In the genomic region with DNA sequence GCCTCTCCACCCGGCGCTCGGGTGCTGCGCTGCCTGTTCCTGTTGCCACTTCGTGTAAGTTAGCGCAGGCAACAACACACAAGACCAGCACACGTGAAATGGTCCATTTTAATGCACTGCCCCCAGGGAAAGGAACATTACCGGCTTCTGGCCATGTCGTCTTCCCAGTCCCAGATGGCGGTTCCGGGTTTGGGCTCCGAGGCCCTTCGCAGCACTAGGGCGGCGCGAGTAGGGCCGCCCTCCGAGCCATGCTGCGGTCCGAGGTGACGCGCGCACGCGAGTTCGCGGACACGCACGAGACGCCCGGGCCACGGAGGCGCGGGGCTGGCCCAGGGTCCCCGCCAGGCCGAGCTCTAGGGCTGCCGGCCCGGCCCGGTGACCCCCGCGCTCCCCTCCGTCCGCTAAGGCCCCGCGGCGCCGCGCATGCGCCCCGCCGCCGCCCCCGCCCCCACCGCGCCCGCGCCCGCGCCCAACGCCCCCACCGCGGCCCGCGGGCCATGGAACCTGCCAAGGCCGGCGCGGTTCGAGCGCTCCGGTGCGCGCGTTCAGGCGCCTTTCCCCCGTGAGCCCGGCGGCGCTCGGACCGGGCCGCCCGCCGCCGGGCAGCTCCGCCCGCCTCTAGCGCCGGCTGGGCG, we compare ENCODE assay signal across 2 cellular contexts.
TF ChIP-seq lines count a peak whose summit lies in the region.

No MANE protein-coding gene starts in this region.

TF ChIP-seq in Ishikawa, 13 proteins besides CTCF, POLR2A, EP300 and RAD21 (continued from another document):
- TF ChIP-seq, protein P1, sequence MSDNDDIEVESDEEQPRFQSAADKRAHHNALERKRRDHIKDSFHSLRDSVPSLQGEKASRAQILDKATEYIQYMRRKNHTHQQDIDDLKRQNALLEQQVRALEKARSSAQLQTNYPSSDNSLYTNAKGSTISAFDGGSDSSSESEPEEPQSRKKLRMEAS (IDR thresholded peaks at IDR 0.05): peak; percentile 78

TF ChIP-seq in GM12878, 131 proteins besides CTCF, POLR2A, EP300 and RAD21 (continued from another document):
- TF ChIP-seq, protein P2, sequence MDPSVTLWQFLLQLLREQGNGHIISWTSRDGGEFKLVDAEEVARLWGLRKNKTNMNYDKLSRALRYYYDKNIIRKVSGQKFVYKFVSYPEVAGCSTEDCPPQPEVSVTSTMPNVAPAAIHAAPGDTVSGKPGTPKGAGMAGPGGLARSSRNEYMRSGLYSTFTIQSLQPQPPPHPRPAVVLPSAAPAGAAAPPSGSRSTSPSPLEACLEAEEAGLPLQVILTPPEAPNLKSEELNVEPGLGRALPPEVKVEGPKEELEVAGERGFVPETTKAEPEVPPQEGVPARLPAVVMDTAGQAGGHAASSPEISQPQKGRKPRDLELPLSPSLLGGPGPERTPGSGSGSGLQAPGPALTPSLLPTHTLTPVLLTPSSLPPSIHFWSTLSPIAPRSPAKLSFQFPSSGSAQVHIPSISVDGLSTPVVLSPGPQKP (IDR thresholded peaks at IDR 0.05; ENCODE audit: low read depth, low read length): peak; percentile 46
- TF ChIP-seq YY1 (IDR thresholded peaks at IDR 0.05; ENCODE audit: low read depth, low read length): peak; percentile 44; the same call in 1 of the 2 replicates
- peak; percentile 57 for TF ChIP-seq MYC (IDR thresholded peaks at IDR 0.05; ENCODE audit: insufficient read depth, insufficient read length, insufficient replicate concordance, low read length, severe bottlenecking)
- TF ChIP-seq NR2F1 (conservative IDR thresholded peaks at IDR 0.05): peak; percentile 90
- peak; percentile 63; the same call in 1 of the 2 replicates for TF ChIP-seq MXI1 (IDR thresholded peaks at IDR 0.05; ENCODE audit: low read depth, low read length)
- TF ChIP-seq CBFB (IDR thresholded peaks at IDR 0.05; ENCODE audit: low read depth): peak; percentile 16; the same call in 1 of the 2 replicates
- TF ChIP-seq, protein P3, sequence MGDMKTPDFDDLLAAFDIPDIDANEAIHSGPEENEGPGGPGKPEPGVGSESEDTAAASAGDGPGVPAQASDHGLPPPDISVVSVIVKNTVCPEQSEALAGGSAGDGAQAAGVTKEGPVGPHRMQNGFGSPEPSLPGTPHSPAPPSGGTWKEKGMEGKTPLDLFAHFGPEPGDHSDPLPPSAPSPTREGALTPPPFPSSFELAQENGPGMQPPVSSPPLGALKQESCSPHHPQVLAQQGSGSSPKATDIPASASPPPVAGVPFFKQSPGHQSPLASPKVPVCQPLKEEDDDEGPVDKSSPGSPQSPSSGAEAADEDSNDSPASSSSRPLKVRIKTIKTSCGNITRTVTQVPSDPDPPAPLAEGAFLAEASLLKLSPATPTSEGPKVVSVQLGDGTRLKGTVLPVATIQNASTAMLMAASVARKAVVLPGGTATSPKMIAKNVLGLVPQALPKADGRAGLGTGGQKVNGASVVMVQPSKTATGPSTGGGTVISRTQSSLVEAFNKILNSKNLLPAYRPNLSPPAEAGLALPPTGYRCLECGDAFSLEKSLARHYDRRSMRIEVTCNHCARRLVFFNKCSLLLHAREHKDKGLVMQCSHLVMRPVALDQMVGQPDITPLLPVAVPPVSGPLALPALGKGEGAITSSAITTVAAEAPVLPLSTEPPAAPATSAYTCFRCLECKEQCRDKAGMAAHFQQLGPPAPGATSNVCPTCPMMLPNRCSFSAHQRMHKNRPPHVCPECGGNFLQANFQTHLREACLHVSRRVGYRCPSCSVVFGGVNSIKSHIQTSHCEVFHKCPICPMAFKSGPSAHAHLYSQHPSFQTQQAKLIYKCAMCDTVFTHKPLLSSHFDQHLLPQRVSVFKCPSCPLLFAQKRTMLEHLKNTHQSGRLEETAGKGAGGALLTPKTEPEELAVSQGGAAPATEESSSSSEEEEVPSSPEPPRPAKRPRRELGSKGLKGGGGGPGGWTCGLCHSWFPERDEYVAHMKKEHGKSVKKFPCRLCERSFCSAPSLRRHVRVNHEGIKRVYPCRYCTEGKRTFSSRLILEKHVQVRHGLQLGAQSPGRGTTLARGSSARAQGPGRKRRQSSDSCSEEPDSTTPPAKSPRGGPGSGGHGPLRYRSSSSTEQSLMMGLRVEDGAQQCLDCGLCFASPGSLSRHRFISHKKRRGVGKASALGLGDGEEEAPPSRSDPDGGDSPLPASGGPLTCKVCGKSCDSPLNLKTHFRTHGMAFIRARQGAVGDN (IDR thresholded peaks at IDR 0.05): peak; percentile 50; the same call in 1 of the 2 replicates
- TF ChIP-seq CREM (IDR thresholded peaks at IDR 0.05; ENCODE audit: low read depth): peak; percentile 7; the same call in 1 of the 2 replicates
- TF ChIP-seq SMAD5 (IDR thresholded peaks at IDR 0.05; ENCODE audit: low read depth): 0 out of 2 replicates have a peak, but pooled peaks have one; percentile 45
- TF ChIP-seq, protein P4, sequence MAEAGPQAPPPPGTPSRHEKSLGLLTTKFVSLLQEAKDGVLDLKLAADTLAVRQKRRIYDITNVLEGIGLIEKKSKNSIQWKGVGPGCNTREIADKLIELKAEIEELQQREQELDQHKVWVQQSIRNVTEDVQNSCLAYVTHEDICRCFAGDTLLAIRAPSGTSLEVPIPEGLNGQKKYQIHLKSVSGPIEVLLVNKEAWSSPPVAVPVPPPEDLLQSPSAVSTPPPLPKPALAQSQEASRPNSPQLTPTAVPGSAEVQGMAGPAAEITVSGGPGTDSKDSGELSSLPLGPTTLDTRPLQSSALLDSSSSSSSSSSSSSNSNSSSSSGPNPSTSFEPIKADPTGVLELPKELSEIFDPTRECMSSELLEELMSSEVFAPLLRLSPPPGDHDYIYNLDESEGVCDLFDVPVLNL (IDR thresholded peaks at IDR 0.05; ENCODE audit: low read depth, low read length): no peak
- TF ChIP-seq STAT1 (conservative IDR thresholded peaks at IDR 0.05): 0 out of 2 replicates have a peak, but pooled peaks have one; percentile 37
- peak; percentile 74; the same call in 1 of the 2 replicates for TF ChIP-seq RB1 (IDR thresholded peaks at IDR 0.05; ENCODE audit: borderline replicate concordance)
- TF ChIP-seq NFIC (IDR thresholded peaks at IDR 0.05; ENCODE audit: low read depth, low read length): no peak
- TF ChIP-seq, protein P5, sequence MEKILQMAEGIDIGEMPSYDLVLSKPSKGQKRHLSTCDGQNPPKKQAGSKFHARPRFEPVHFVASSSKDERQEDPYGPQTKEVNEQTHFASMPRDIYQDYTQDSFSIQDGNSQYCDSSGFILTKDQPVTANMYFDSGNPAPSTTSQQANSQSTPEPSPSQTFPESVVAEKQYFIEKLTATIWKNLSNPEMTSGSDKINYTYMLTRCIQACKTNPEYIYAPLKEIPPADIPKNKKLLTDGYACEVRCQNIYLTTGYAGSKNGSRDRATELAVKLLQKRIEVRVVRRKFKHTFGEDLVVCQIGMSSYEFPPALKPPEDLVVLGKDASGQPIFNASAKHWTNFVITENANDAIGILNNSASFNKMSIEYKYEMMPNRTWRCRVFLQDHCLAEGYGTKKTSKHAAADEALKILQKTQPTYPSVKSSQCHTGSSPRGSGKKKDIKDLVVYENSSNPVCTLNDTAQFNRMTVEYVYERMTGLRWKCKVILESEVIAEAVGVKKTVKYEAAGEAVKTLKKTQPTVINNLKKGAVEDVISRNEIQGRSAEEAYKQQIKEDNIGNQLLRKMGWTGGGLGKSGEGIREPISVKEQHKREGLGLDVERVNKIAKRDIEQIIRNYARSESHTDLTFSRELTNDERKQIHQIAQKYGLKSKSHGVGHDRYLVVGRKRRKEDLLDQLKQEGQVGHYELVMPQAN (conservative IDR thresholded peaks at IDR 0.05): peak; percentile 84
- TF ChIP-seq, protein P6, sequence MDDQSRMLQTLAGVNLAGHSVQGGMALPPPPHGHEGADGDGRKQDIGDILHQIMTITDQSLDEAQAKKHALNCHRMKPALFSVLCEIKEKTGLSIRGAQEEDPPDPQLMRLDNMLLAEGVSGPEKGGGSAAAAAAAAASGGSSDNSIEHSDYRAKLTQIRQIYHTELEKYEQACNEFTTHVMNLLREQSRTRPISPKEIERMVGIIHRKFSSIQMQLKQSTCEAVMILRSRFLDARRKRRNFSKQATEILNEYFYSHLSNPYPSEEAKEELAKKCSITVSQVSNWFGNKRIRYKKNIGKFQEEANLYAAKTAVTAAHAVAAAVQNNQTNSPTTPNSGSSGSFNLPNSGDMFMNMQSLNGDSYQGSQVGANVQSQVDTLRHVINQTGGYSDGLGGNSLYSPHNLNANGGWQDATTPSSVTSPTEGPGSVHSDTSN (IDR thresholded peaks at IDR 0.05; ENCODE audit: insufficient replicate concordance, low read depth, low read length): no peak
- TF ChIP-seq BHLHE40 (IDR thresholded peaks at IDR 0.05; ENCODE audit: borderline replicate concordance in 1 of 2, low read depth in 2 of 2, low read length in 1 of 2): peak; percentile 82 to 97; a peak in 3 of 4 replicates
- TF ChIP-seq SMARCA5 (IDR thresholded peaks at IDR 0.05): 0 out of 2 replicates have a peak, but pooled peaks have one; percentile 43
- TF ChIP-seq NBN (IDR thresholded peaks at IDR 0.05): 0 out of 2 replicates have a peak, but pooled peaks have one; percentile 31
- TF ChIP-seq POLR2AphosphoS2 (IDR thresholded peaks at IDR 0.05; ENCODE audit: low read depth, low read length): 0 out of 2 replicates have a peak, but pooled peaks have one; percentile 55
- peak; percentile 43; the same call in 1 of the 2 replicates for TF ChIP-seq TAF1 (IDR thresholded peaks at IDR 0.05; ENCODE audit: borderline replicate concordance, low read depth, low read length)
- peak; percentile 97 for TF ChIP-seq BACH1 (IDR thresholded peaks at IDR 0.05; ENCODE audit: borderline replicate concordance)
- TF ChIP-seq DPF2 (IDR thresholded peaks at IDR 0.05): peak; percentile 79; the same call in 1 of the 2 replicates
- TF ChIP-seq POLR2AphosphoS5 (IDR thresholded peaks at IDR 0.05; ENCODE audit: low read length): peak; percentile 62; the same call in 1 of the 2 replicates
- TF ChIP-seq TCF3 (IDR thresholded peaks at IDR 0.05; ENCODE audit: borderline replicate concordance, insufficient read depth, low read depth, low read length): no peak
- TF ChIP-seq, protein P7, sequence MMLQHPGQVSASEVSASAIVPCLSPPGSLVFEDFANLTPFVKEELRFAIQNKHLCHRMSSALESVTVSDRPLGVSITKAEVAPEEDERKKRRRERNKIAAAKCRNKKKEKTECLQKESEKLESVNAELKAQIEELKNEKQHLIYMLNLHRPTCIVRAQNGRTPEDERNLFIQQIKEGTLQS (IDR thresholded peaks at IDR 0.05; ENCODE audit: borderline replicate concordance, extremely low read depth, low read depth, low read length): no peak
- TF ChIP-seq PML (IDR thresholded peaks at IDR 0.05; ENCODE audit: low read length): peak; percentile 35; the same call in 1 of the 2 replicates
- peak; percentile 98 for TF ChIP-seq GATAD2B (conservative IDR thresholded peaks at IDR 0.05; ENCODE audit: low read depth)
- no peak for TF ChIP-seq IKZF2 (IDR thresholded peaks at IDR 0.05)
- TF ChIP-seq ZNF207 (IDR thresholded peaks at IDR 0.05; ENCODE audit: borderline replicate concordance): peak; percentile 77
- no peak for TF ChIP-seq BMI1 (IDR thresholded peaks at IDR 0.05; ENCODE audit: borderline replicate concordance)
